9 cellular contexts compared by ENCODE assay signal in the genomic region with DNA sequence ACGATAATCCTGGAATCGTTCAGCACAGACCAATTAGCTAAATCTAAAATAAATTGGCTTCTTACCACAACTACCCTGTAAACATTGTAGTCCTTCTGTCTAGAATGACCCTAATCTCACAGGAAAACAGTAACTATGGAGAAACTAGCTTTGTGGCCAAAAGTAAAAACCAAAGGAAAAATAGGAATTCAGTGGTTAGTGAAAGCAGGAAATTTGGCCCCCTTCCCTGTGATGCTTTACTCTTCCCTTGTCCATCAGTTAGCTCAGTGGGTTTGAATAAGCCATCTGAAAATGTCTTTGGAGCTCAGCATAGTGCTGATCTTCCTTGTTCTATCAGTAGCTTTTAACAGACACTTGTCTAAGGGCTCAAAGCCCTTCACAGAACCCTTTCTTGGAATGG. TPM values are rescaled to one million over a fixed set of nuclear protein-coding genes. Genes with fewer than 3 reads are reported as not detected.
DNase-seq lines count a peak whose midpoint lies in the region; ATAC-seq and TF ChIP-seq lines count a peak whose summit lies in the region.
"Had no signal": no experiment of that assay in that cellular context is flagged by ENCODE, and none has a peak within 500 bp of the region (broad histone marks: within the 10 kb centered on the region; RNA-seq: fewer than 3 reads in every experiment).

No MANE protein-coding gene starts in this region.

- peak overlapping the region; percentile 27; the same call in 1 of the 2 replicates for H3K56ac ChIP-seq in IMR-90 (ENCODE audit: extremely low read depth, insufficient read depth, low read length)

- H3K14ac ChIP-seq in IMR-90 (replicated peaks; ENCODE audit: low read depth, low read length), result peak overlapping the region; percentile 46; the same call in 1 of the 2 replicates

- intact Hi-C loops in IMR-90 (cut with micrococcal nuclease), result loop anchor here (1.0 to 10.0 kb wide), 4 partner anchors 13 to 658 kb away; a partner anchor contains a TSS

- no peak overlapping the region for H4K5ac ChIP-seq in IMR-90 (ENCODE audit: low read depth, low read length)

- ATAC-seq in IMR-90 (ENCODE audit: low read depth) (no peak), GM19328 (IDR thresholded peaks at IDR 0.05; ENCODE audit: unreplicated experiment) (no peak)
- no peak for ATAC-seq in naive thymus-derived CD8-positive, alpha-beta T cell

- peaks cover 42% of the 10 kb centered on the region for H4K20me1 ChIP-seq in BLaER1
- peaks cover 18% of the 10 kb centered on the region for H4K20me1 ChIP-seq in IMR-90 (ENCODE audit: insufficient read depth, low read length)

- peaks cover 5 to 42% (median 39%) of the 10 kb centered on the region in 4 donors for H3K4me1 Mint-ChIP-seq in naive thymus-derived CD8-positive, alpha-beta T cell

- TSS peak; percentile 53 for BruUV-seq in IMR-90 (replicated peaks; lab: Mats Ljungman, UMichigan)

- no peak overlapping the region for H2BK20ac ChIP-seq in IMR-90 (ENCODE audit: low read depth, low read length)

- DNase-seq in IMR-90 (peak; percentile 26), cerebellar cortex (ENCODE audit: low spot score) (peak; percentile 31), GM13976 (ENCODE audit: low spot score) (no peak), SIG-M5 treated with dmso at 0.1 percent for 504 hours (lab: John Stamatoyannopoulos, UW; ENCODE audit: unreplicated experiment) (no peak), caudate nucleus (lab: John Stamatoyannopoulos, UW) (no peak)
- DNase-seq in naive thymus-derived CD8-positive, alpha-beta T cell, result no peak

- H3K27me3 ChIP-seq in BLaER1 (no peaks in the 10 kb centered on the region), IMR-90 (ENCODE audit: control insufficient read depth, insufficient read depth, low read length) (no peaks in the 10 kb centered on the region)

- no peak overlapping the region for H4K8ac ChIP-seq in IMR-90 (ENCODE audit: low read depth in 2 of 2, low read length in 2 of 2)

- peak overlapping the region in 8 of 10 donors; percentile 30 to 93 (median 80) for H3K27ac Mint-ChIP-seq in naive thymus-derived CD8-positive, alpha-beta T cell

- H3K36me3 ChIP-seq in BLaER1 (peaks cover 31% of the 10 kb centered on the region), IMR-90 (ENCODE audit: control insufficient read depth, insufficient read depth, low read length) (peaks cover 9% of the 10 kb centered on the region)

- H2AFZ ChIP-seq in IMR-90 (replicated peaks; ENCODE audit: low read length, poor library complexity), result no peak overlapping the region

- H3K4me3 ChIP-seq in BLaER1, result peak overlapping the region; percentile 97
- H3K4me3 ChIP-seq in IMR-90 (ENCODE audit: insufficient read depth, low read depth, low read length), result peak overlapping the region; percentile 71

- 0 out of 2 replicates have a peak overlapping the region, but pooled peaks have one; percentile 2 for H2AK5ac ChIP-seq in IMR-90 (ENCODE audit: low read depth, low read length)

- peak overlapping the region; percentile 85 to 95 (median 93) for H3K4me3 Mint-ChIP-seq in naive thymus-derived CD8-positive, alpha-beta T cell

- peak overlapping the region; percentile 77 for H3K4me2 ChIP-seq in BLaER1
- peak overlapping the region; percentile 92 for H3K4me2 ChIP-seq in IMR-90 (ENCODE audit: low read depth, low read length)

- no peak overlapping the region for H3K4ac ChIP-seq in IMR-90 (ENCODE audit: low read depth, low read length)

- H2BK15ac ChIP-seq in IMR-90 (ENCODE audit: low read depth, low read length), result no peak overlapping the region

- H3K27ac ChIP-seq in BLaER1, result no peak overlapping the region
- no peak overlapping the region; the same call in 1 of the 2 replicates for H3K27ac ChIP-seq in IMR-90 (ENCODE audit: insufficient read depth, low read length)
- H3K27ac ChIP-seq in caudate nucleus (ENCODE audit: low read depth, low read length), result no peak overlapping the region
- H3K27ac ChIP-seq: epithelial cell of prostate had no signal

- no peaks in the 10 kb centered on the region for H3K9me3 ChIP-seq in BLaER1
- H3K9me3 ChIP-seq in IMR-90 (ENCODE audit: control insufficient read depth, insufficient read depth, low read length), result no peaks in the 10 kb centered on the region

- TF ChIP-seq CTCF in IMR-90 (conservative IDR thresholded peaks at IDR 0.05; ENCODE audit: low read depth, low read length), result no peak
- TF ChIP-seq CTCF in GM13976 (IDR thresholded peaks at IDR 0.05; ENCODE audit: borderline replicate concordance, control extremely low read depth, extremely low read depth, insufficient read depth, missing control alignments), result no peak

- H2AK9ac ChIP-seq in IMR-90 (replicated peaks; ENCODE audit: low read depth, low read length, poor library complexity), result no peak overlapping the region

- peaks cover 0 to 1% (median 0%) of the 10 kb centered on the region in 5 donors for H3K27me3 Mint-ChIP-seq in naive thymus-derived CD8-positive, alpha-beta T cell

- H3K36me3 Mint-ChIP-seq in naive thymus-derived CD8-positive, alpha-beta T cell, result peaks cover 0 to 26% (median 10%) of the 10 kb centered on the region in 3 donors

- no CpG with 5 or more reads among the region's 2 CpGs for WGBS in IMR-90 (ENCODE audit: extremely low coverage in 2 of 2, insufficient read length in 1 of 2), 2 experiments

- H3K79me1 ChIP-seq in IMR-90 (ENCODE audit: low read depth in 1 of 2, low read length in 2 of 2), result peaks cover 3 to 12% of the 10 kb centered on the region in 2 experiments; a peak in 3 of 4 replicates

- dilution Hi-C loops in IMR-90 (cut with HindIII; ENCODE audit: low sequenced_read_pairs, unreplicated experiment), result no loop called here

- peak overlapping the region; percentile 71 for H3K23ac ChIP-seq in IMR-90 (ENCODE audit: low read depth, low read length)

- in situ Hi-C loops in IMR-90 (cut with MboI; ENCODE audit: low sequenced_read_pairs) (loop anchor here (10.0 kb wide), 1 partner anchor 658 kb away; a partner anchor contains a TSS), GM13976 (cut with MboI; ENCODE audit: low sequenced_read_pairs, unreplicated experiment) (loop anchor here (25.0 kb wide), 1 partner anchor 260 kb away; no protein-coding TSS in a partner anchor)

- no peak overlapping the region for H4K91ac ChIP-seq in IMR-90 (ENCODE audit: insufficient read depth, low read depth, low read length)

- H2BK120ac ChIP-seq in IMR-90 (ENCODE audit: low read depth, low read length), result no peak overlapping the region

- no peak overlapping the region for H3K18ac ChIP-seq in IMR-90 (ENCODE audit: low read depth, low read length)

- POLR2A ChIA-PET in IMR-90 (lab: Charles Lee; ENCODE audit: unreplicated experiment), result interaction anchor here (1.0 kb wide), 1 partner anchor 26 kb away, joined by 3 read pairs; no protein-coding TSS in a partner anchor
- POLR2A ChIA-PET in naive thymus-derived CD8-positive, alpha-beta T cell (lab: Charles Lee), result no interaction called here

- CTCF ChIA-PET in IMR-90 (lab: Yijun Ruan, JAX), result interaction anchor here (0.7 kb wide), 1 partner anchor 123 kb away, joined by 4 read pairs; no protein-coding TSS in a partner anchor

- H3K9ac ChIP-seq in BLaER1, result peak overlapping the region; percentile 97; the same call in 1 of the 2 replicates
- H3K9ac ChIP-seq in IMR-90 (ENCODE audit: low read depth, low read length), result peak overlapping the region; percentile 95; the same call in 1 of the 2 replicates

- H3K9me1 ChIP-seq in IMR-90 (ENCODE audit: insufficient read depth, low read length), result 0 out of 2 replicates have a peak, but pooled peaks cover 3% of the 10 kb centered on the region

- TF ChIP-seq RAD21 in IMR-90 (IDR thresholded peaks at IDR 0.05; ENCODE audit: low read length), result no peak

- H3K4me1 ChIP-seq in BLaER1 (peaks cover 37% of the 10 kb centered on the region), IMR-90 (ENCODE audit: control insufficient read depth, insufficient read depth, low read length) (no peaks in the 10 kb centered on the region)

- TF ChIP-seq POLR2A in IMR-90 (IDR thresholded peaks at IDR 0.05; ENCODE audit: low read depth, low read length), result no peak

- H3K9me3 Mint-ChIP-seq in naive thymus-derived CD8-positive, alpha-beta T cell, result peaks cover 0 to 2% (median 0%) of the 10 kb centered on the region in 9 donors

- H2BK5ac ChIP-seq in IMR-90 (ENCODE audit: low read depth, low read length, poor library complexity, severe bottlenecking), result peak overlapping the region; percentile 55

TF ChIP-seq in IMR-90, 13 proteins besides CTCF, POLR2A, EP300 and RAD21:
- TF ChIP-seq MXI1 (IDR thresholded peaks at IDR 0.05; ENCODE audit: borderline replicate concordance, low read depth, low read length) (no peak), NFE2L2 (IDR thresholded peaks at IDR 0.05; ENCODE audit: low read depth, low read length) (no peak), MAFK (IDR thresholded peaks at IDR 0.05; ENCODE audit: low read depth, low read length) (no peak), RFX5 (IDR thresholded peaks at IDR 0.05; ENCODE audit: low read depth, low read length) (no peak), BHLHE40 (IDR thresholded peaks at IDR 0.05; ENCODE audit: low read depth, low read length) (no peak), RCOR1 (IDR thresholded peaks at IDR 0.05; ENCODE audit: insufficient replicate concordance, low read length) (no peak)
- TF ChIP-seq, protein P1, sequence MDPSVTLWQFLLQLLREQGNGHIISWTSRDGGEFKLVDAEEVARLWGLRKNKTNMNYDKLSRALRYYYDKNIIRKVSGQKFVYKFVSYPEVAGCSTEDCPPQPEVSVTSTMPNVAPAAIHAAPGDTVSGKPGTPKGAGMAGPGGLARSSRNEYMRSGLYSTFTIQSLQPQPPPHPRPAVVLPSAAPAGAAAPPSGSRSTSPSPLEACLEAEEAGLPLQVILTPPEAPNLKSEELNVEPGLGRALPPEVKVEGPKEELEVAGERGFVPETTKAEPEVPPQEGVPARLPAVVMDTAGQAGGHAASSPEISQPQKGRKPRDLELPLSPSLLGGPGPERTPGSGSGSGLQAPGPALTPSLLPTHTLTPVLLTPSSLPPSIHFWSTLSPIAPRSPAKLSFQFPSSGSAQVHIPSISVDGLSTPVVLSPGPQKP (IDR thresholded peaks at IDR 0.05; ENCODE audit: borderline replicate concordance, low read depth, low read length), result no peak
- TF ChIP-seq, protein P2, sequence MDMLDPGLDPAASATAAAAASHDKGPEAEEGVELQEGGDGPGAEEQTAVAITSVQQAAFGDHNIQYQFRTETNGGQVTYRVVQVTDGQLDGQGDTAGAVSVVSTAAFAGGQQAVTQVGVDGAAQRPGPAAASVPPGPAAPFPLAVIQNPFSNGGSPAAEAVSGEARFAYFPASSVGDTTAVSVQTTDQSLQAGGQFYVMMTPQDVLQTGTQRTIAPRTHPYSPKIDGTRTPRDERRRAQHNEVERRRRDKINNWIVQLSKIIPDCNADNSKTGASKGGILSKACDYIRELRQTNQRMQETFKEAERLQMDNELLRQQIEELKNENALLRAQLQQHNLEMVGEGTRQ (IDR thresholded peaks at IDR 0.05; ENCODE audit: low read depth, low read length), result no peak

RNA-seq across cellular contexts. Expression of a gene that starts 1.6 kb away (rescaled TPM):
- total RNA-seq in IMR-90 (2012; rRNA removed), result 95.0 and 103 TPM in 2 replicates
- polyA plus RNA-seq in IMR-90 (2012; rRNA removed), result 26.5 and 33.8 TPM in 2 replicates
- polyA plus RNA-seq in IMR-90 (2012; cell fraction: cytosol; rRNA removed), result 5.9 and 6.4 TPM in 2 replicates
- polyA plus RNA-seq in IMR-90 (2012; cell fraction: nucleus; rRNA removed; ENCODE audit: low replicate concordance), result 5.1 and 23.1 TPM in 2 replicates
- 10 to 100 TPM; 40.1 to 41.5 TPM for total RNA-seq in naive thymus-derived CD8-positive, alpha-beta T cell
- polyA plus RNA-seq in naive thymus-derived CD8-positive, alpha-beta T cell, result 10 to 100 TPM; 38.1 to 40.6 (median 39.6) TPM

Comparison
In these comparisons a context has a peak if more than half of its experiments do, and no peak if none do; other contexts are left out.
1. DNase-seq: peak in IMR-90 (single experiment) and cerebellar cortex (single experiment); none in naive thymus-derived CD8-positive, alpha-beta T cell (0 of 10), GM13976 (single experiment), SIG-M5 treated with dmso at 0.1 percent for 504 hours (single experiment) and caudate nucleus (0 of 61).